In genomic region chr21:44184862-44185261, GRCh38 we compare ENCODE assay signal across 1 cellular context. TPM values are rescaled to one million over a fixed set of nuclear protein-coding genes. Genes with fewer than 3 reads are reported as not detected.
"Had no signal": no experiment of that assay in that cellular context is flagged by ENCODE, and none has a peak within 500 bp of the region (broad histone marks: within the 10 kb centered on the region; RNA-seq: fewer than 3 reads in every experiment).

No MANE protein-coding gene starts in this region.

RNA-seq across cellular contexts. Expression of gene ICOSLG, which starts 55.9 kb away (rescaled TPM):
- total RNA-seq: SJCRH30 had no signal
